10 cellular contexts compared by ENCODE assay signal in genomic region chrX:41759817-41760216, GRCh38. TPM values are rescaled to one million over a fixed set of nuclear protein-coding genes. Genes with fewer than 3 reads are reported as not detected.
DNase-seq lines count a peak whose midpoint lies in the region; ATAC-seq and TF ChIP-seq lines count a peak whose summit lies in the region.
"Had no signal": no experiment of that assay in that cellular context is flagged by ENCODE, and none has a peak within 500 bp of the region (broad histone marks: within the 10 kb centered on the region; RNA-seq: fewer than 3 reads in every experiment).

No MANE protein-coding gene starts in this region.

- H3K9me3 Mint-ChIP-seq in mesothelial cell of epicardium: peaks cover 30% of the 10 kb centered on the region
- H3K9me3 Mint-ChIP-seq: memory B cell had no signal

- DNase-seq in NCI-H526 (lab: John Stamatoyannopoulos, UW): peak; percentile 12 to 43
- DNase-seq in NCI-H526 treated with DMSO at 0.1 percent for 48 hours (lab: John Stamatoyannopoulos, UW): no peak
- DNase-seq in NCI-H82 treated with DMSO at 0.1 percent for 48 hours (lab: John Stamatoyannopoulos, UW; ENCODE audit: unreplicated experiment): peak; percentile 14
- DNase-seq in epithelial cell of proximal tubule (ENCODE audit: low read depth): no peak
- no peak for DNase-seq in retinal pigment epithelial cell (ENCODE audit: low read depth)
- DNase-seq in islet precursor cell: no peak
- DNase-seq in mesothelial cell of epicardium (ENCODE audit: low spot score in 2 of 2, unreplicated experiment in 2 of 2): no peak

- H3K36me3 Mint-ChIP-seq in mesothelial cell of epicardium: no peaks in the 10 kb centered on the region

- no peaks in the 10 kb centered on the region for H3K27me3 Mint-ChIP-seq in mesothelial cell of epicardium (ENCODE audit: low read depth)
- H3K27me3 Mint-ChIP-seq: memory B cell had no signal

- no peak for ATAC-seq in GM18511 (IDR thresholded peaks at IDR 0.05; ENCODE audit: unreplicated experiment)

- H3K4me3 ChIP-seq in epithelial cell of proximal tubule (ENCODE audit: low read depth, low read length) (no peak overlapping the region), retinal pigment epithelial cell (ENCODE audit: low read length) (no peak overlapping the region)
- H3K4me3 ChIP-seq: SJSA1 had no signal

- H3K4me3 Mint-ChIP-seq in mesothelial cell of epicardium: no peak overlapping the region
- H3K4me3 Mint-ChIP-seq: memory B cell had no signal

- no peak overlapping the region for H3K27ac Mint-ChIP-seq in mesothelial cell of epicardium
- H3K27ac Mint-ChIP-seq: memory B cell had no signal

- H3K4me1 Mint-ChIP-seq in mesothelial cell of epicardium: no peaks in the 10 kb centered on the region

- peak; percentile 63 for TF ChIP-seq CTCF in epithelial cell of proximal tubule (conservative IDR thresholded peaks at IDR 0.05; ENCODE audit: low read depth, low read length)
- peak; percentile 53 for TF ChIP-seq CTCF in retinal pigment epithelial cell (conservative IDR thresholded peaks at IDR 0.05; ENCODE audit: low read depth, low read length)
- no peak for TF ChIP-seq CTCF in mesothelial cell of epicardium (IDR thresholded peaks at IDR 0.05; ENCODE audit: unreplicated experiment)

RNA-seq across cellular contexts. Expression of gene GPR82, which starts 35.8 kb away (rescaled TPM):
- total RNA-seq in epithelial cell of proximal tubule: not detected in 2 replicates
- total RNA-seq in mesothelial cell of epicardium: not detected in 3 replicates
- total RNA-seq: SJSA1 had no signal

Comparison
In these comparisons a context has a peak if more than half of its experiments do, and no peak if none do; other contexts are left out.
1. DNase-seq: peak in NCI-H526 (2 of 2) and NCI-H82 treated with DMSO at 0.1 percent for 48 hours (single experiment); none in NCI-H526 treated with DMSO at 0.1 percent for 48 hours (single experiment), epithelial cell of proximal tubule (single experiment), retinal pigment epithelial cell (single experiment), islet precursor cell (single experiment) and mesothelial cell of epicardium (0 of 2).